Comparison of ENCODE assay signal across 13 cellular contexts in the genomic region with DNA sequence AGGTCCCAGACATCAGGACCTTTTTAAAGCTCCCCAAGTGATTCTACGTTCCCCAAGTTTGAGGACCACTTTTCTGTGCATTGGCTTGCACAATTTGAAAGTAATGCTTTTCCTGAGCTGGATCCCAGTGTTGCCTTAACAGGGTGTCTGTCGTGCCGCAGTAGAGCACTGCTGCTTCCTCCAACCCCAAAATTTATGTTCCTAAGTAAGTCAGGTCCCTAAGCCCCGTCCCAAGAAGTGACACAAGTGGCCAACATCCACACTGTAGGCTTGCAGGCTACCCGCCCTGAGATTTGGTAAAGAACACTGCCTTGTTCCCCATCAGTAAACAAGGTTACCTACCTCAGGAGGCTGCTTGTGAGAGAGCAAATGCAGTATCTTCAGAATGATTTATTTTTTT. TPM values are rescaled to one million over a fixed set of nuclear protein-coding genes. Genes with fewer than 3 reads are reported as not detected.
DNase-seq lines count a peak whose midpoint lies in the region; TF ChIP-seq lines count a peak whose summit lies in the region.
"Had no signal": no experiment of that assay in that cellular context is flagged by ENCODE, and none has a peak within 500 bp of the region (broad histone marks: within the 10 kb centered on the region; RNA-seq: fewer than 3 reads in every experiment).

No MANE protein-coding gene starts in this region.

- H3K4me1 ChIP-seq in OCI-LY1 (ENCODE audit: insufficient read depth, low read length, severe bottlenecking) (peaks cover 27% of the 10 kb centered on the region), neural progenitor cell (peaks cover 29% of the 10 kb centered on the region)

- H3K4me2 ChIP-seq in OCI-LY1 (ENCODE audit: low read length) (no peak overlapping the region; the same call in 1 of the 2 replicates), neural progenitor cell (peak overlapping the region; percentile 82)

- peaks cover 55% of the 10 kb centered on the region for H3K36me3 Mint-ChIP-seq in T-helper 2 cell treated with Interferon-gamma antibody and Interleukin-4, amounts not matched to agents 5 μg/mL and 100 μg/mL, for 36 hours (ENCODE audit: low read depth)
- H3K36me3 Mint-ChIP-seq in brain (peaks cover 31% of the 10 kb centered on the region), neural progenitor cell (peaks cover 22% of the 10 kb centered on the region)

- H3K79me2 ChIP-seq in OCI-LY1 (ENCODE audit: insufficient read depth, low read length) (no peaks in the 10 kb centered on the region), neural progenitor cell (ENCODE audit: low read depth) (peaks cover 32% of the 10 kb centered on the region)

- no peaks in the 10 kb centered on the region for H3K27me3 ChIP-seq in OCI-LY1 (ENCODE audit: insufficient read depth, low read length)
- no peaks in the 10 kb centered on the region for H3K27me3 ChIP-seq in neural progenitor cell
- H3K27me3 ChIP-seq: ascending aorta had no signal

- H3F3A ChIP-seq in OCI-LY1 (ENCODE audit: insufficient read depth, low read length) (no peaks in the 10 kb centered on the region), neural progenitor cell (ENCODE audit: low read depth) (peaks cover 43% of the 10 kb centered on the region)

- H3K9ac ChIP-seq in OCI-LY1 (ENCODE audit: low read length), result no peak overlapping the region
- no peak overlapping the region for H3K9ac ChIP-seq in neural progenitor cell

- TF ChIP-seq CTCF in OCI-LY1 (IDR thresholded peaks at IDR 0.05; ENCODE audit: low read length), result no peak
- no peak for TF ChIP-seq CTCF in brain (conservative IDR thresholded peaks at IDR 0.05)
- no peak for TF ChIP-seq CTCF in neural progenitor cell (IDR thresholded peaks at IDR 0.05)

- no peaks in the 10 kb centered on the region for H3K9me3 Mint-ChIP-seq in T-helper 2 cell treated with Interferon-gamma antibody and Interleukin-4, amounts not matched to agents 5 μg/mL and 100 μg/mL, for 36 hours
- H3K9me3 Mint-ChIP-seq in brain (no peaks in the 10 kb centered on the region), neural progenitor cell (peaks cover 2% of the 10 kb centered on the region)

- no peaks in the 10 kb centered on the region for H3K9me3 ChIP-seq in OCI-LY1 (ENCODE audit: low read length)
- no peaks in the 10 kb centered on the region for H3K9me3 ChIP-seq in neural progenitor cell (ENCODE audit: low read depth)
- H3K9me3 ChIP-seq: ascending aorta had no signal

- H4K20me1 ChIP-seq in OCI-LY1 (ENCODE audit: insufficient read depth, low read length) (no peaks in the 10 kb centered on the region), neural progenitor cell (ENCODE audit: low read depth) (peaks cover 29% of the 10 kb centered on the region)

- no peaks in the 10 kb centered on the region for H3K9me2 ChIP-seq in OCI-LY1 (ENCODE audit: low read depth, low read length)

- H3K4me3 Mint-ChIP-seq in T-helper 2 cell treated with Interferon-gamma antibody and Interleukin-4, amounts not matched to agents 5 μg/mL and 100 μg/mL, for 36 hours, result peak overlapping the region; percentile 88
- H3K4me3 Mint-ChIP-seq in brain (peak overlapping the region in 4 of 5 experiments; percentile 46 to 85 (median 77)), neural progenitor cell (no peak overlapping the region)

- peaks cover 55% of the 10 kb centered on the region for H3K36me3 ChIP-seq in OCI-LY1 (ENCODE audit: insufficient read depth, low read length)
- peaks cover 5% of the 10 kb centered on the region for H3K36me3 ChIP-seq in neural progenitor cell

- no peak overlapping the region for H3K27ac Mint-ChIP-seq in T-helper 2 cell treated with Interferon-gamma antibody and Interleukin-4, amounts not matched to agents 5 μg/mL and 100 μg/mL, for 36 hours
- peak overlapping the region in 2 of 5 experiments; percentile 11 to 55 for H3K27ac Mint-ChIP-seq in brain
- H3K27ac Mint-ChIP-seq in neural progenitor cell, result no peak overlapping the region

- H3K4me1 Mint-ChIP-seq in T-helper 2 cell treated with Interferon-gamma antibody and Interleukin-4, amounts not matched to agents 5 μg/mL and 100 μg/mL, for 36 hours (ENCODE audit: low read depth), result peaks cover 29% of the 10 kb centered on the region
- H3K4me1 Mint-ChIP-seq in brain (peaks cover 47% of the 10 kb centered on the region), neural progenitor cell (peaks cover 20% of the 10 kb centered on the region)

- H3K4me3 ChIP-seq in OCI-LY1 (ENCODE audit: low read depth, low read length, poor library complexity, severe bottlenecking) (peak overlapping the region; percentile 80), neural progenitor cell (peak overlapping the region; percentile 84)

- H3K27ac ChIP-seq in OCI-LY1 (ENCODE audit: low read depth, low read length, poor library complexity, severe bottlenecking), result no peak overlapping the region
- H3K27ac ChIP-seq in neural progenitor cell, result no peak overlapping the region

- H2AFZ ChIP-seq in OCI-LY1 (ENCODE audit: low read length), result no peak overlapping the region
- H2AFZ ChIP-seq in neural progenitor cell (replicated peaks), result no peak overlapping the region

- no peaks in the 10 kb centered on the region for H3K27me3 Mint-ChIP-seq in T-helper 2 cell treated with Interferon-gamma antibody and Interleukin-4, amounts not matched to agents 5 μg/mL and 100 μg/mL, for 36 hours (ENCODE audit: low read depth)
- H3K27me3 Mint-ChIP-seq in brain (peaks cover 6% of the 10 kb centered on the region), neural progenitor cell (ENCODE audit: insufficient read depth, low read depth) (no peaks in the 10 kb centered on the region)

- DNase-seq in T-helper 2 cell treated with Interferon-gamma antibody and Interleukin-4, amounts not matched to agents 5 μg/mL and 100 μg/mL, for 36 hours (ENCODE audit: low spot score), result no peak
- DNase-seq in T-helper 2 cell (no peak), neural progenitor cell (ENCODE audit: low spot score) (no peak), NCI-H748 treated with DMSO at 0.1 percent for 48 hours (lab: John Stamatoyannopoulos, UW) (no peak), A172 (ENCODE audit: low spot score) (no peak), epidermal melanocyte (ENCODE audit: insufficient read length, low spot score) (no peak)
- DNase-seq: activated CD8-positive, alpha-beta memory T cell treated with anti-CD3 and anti-CD28 coated beads for 24 hours; foreskin fibroblast; islet precursor cell; NCI-H2081 treated with DMSO at 0.1 percent for 48 hours had no signal

RNA-seq across cellular contexts. Expression of a gene that starts 2.0 kb away (rescaled TPM):
- polyA plus RNA-seq in brain (ENCODE audit: insufficient read depth, low read depth, low replicate concordance), result 5.2 TPM
- total RNA-seq in neural progenitor cell (ENCODE audit: low replicate concordance), result 22.8 and 30.6 TPM in 2 replicates
- total RNA-seq in A172 (2014; rRNA removed; shearing (Covaris generic)), result 9.0 and 11.3 TPM in 2 replicates

RNA-seq across cellular contexts. Expression of a gene that starts 28.0 kb away (rescaled TPM):
- 10.5 TPM for polyA plus RNA-seq in brain (ENCODE audit: insufficient read depth, low read depth, low replicate concordance)
- 1.2 TPM in 1 of 2 replicates, not detected in the other for total RNA-seq in neural progenitor cell (ENCODE audit: low replicate concordance)
- 6.2 and 13.8 TPM in 2 replicates for total RNA-seq in A172 (2014; rRNA removed; shearing (Covaris generic))

RNA-seq across cellular contexts. Expression of a gene that starts 57.3 kb away (rescaled TPM):
- 15.5 TPM for polyA plus RNA-seq in brain (ENCODE audit: insufficient read depth, low read depth, low replicate concordance)
- total RNA-seq in neural progenitor cell (ENCODE audit: low replicate concordance), result not detected in 2 replicates
- 0.45 and 0.84 TPM in 2 replicates for total RNA-seq in A172 (2014; rRNA removed; shearing (Covaris generic))
- total RNA-seq: ascending aorta had no signal
